In the genomic region with DNA sequence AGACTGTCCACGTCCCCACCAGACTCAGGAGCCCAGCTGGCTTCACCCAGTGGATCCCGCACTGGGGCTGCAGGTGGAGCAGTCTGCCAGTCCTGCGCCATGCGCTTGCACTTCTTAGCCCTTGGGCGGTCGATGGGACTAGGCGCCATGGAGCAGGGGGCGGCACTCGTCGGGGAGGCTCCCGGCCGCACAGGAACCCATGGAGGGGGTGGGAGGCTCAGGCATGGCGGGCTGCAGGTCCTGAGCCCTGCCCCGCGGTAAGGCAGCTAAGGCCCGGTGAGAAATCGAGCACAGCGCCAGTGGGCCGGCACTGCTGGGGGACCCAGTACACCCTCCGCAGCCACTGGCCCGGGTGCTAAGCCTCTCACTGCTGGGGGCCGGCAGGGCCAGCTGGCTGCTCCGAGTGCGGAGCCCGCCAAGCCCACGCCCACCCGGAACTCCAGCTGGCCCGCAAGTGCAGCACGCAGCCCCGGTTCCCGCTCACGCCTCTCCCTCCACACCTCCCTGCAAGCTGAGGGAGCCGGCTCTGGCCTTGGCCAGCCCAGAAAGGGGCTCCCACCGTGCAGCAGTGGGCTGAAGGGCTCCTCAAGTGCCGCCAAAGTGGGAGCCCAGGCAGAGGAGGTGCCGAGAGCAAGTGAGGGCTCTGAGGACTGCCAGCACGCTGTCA, we compare ENCODE assay signal across 10 cellular contexts. TPM values are rescaled to one million over a fixed set of nuclear protein-coding genes. Genes with fewer than 3 reads are reported as not detected.
"Had no signal": no experiment of that assay in that cellular context is flagged by ENCODE, and none has a peak within 500 bp of the region (broad histone marks: within the 10 kb centered on the region; RNA-seq: fewer than 3 reads in every experiment).

No MANE protein-coding gene starts in this region.

RNA-seq across cellular contexts. Expression of a gene that starts 35.4 kb away (rescaled TPM):
- total RNA-seq: activated CD4-positive, alpha-beta memory T cell treated with anti-CD3 and anti-CD28 coated beads for 36 hours; activated CD4-positive, alpha-beta T cell treated with anti-CD3 and anti-CD28 coated beads for 36 hours; activated CD4-positive, alpha-beta T cell treated with anti-CD3 and anti-CD28 coated beads, Interleukin-2, amount 10 ng/mL, durations not matched to agents 24 days and 14 days; activated naive CD4-positive, alpha-beta T cell treated with anti-CD3 and anti-CD28 coated beads for 36 hours; activated T-cell treated with anti-CD3 and anti-CD28 coated beads, Interleukin-2, amount 50 U/mL, for 4 hours; activated T-helper 17 cell treated with anti-CD3 and anti-CD28 coated beads, Interleukin-2, amount 50 U/mL, for 72 hours; aorta; body of pancreas; dermis microvascular lymphatic vessel endothelial cell; T-cell had no signal
